ENCODE assay signal across 8 cellular contexts in genomic region chr2:230942920-230943896, GRCh38. TPM values are rescaled to one million over a fixed set of nuclear protein-coding genes. Genes with fewer than 3 reads are reported as not detected.
A peak's percentile ranks its signal among the peaks of the same experiment; 100 is the strongest.
DNase-seq lines count a peak whose midpoint lies in the region; ATAC-seq and TF ChIP-seq lines count a peak whose summit lies in the region.

No MANE protein-coding gene starts in this region.

- no peak for TF ChIP-seq CTCF in mucosa of descending colon (IDR thresholded peaks at IDR 0.05)

- ATAC-seq in HG03095 (IDR thresholded peaks at IDR 0.05; ENCODE audit: unreplicated experiment) = peak; percentile 60
- ATAC-seq in mucosa of descending colon = peak; percentile 65

- TF ChIP-seq POLR2A in GM19099 (IDR thresholded peaks at IDR 0.05; ENCODE audit: extremely low read depth, insufficient read length, low read depth) = peak; percentile 75

- intact Hi-C loops in mucosa of descending colon (cut with DNase I, micrococcal nuclease) = no loop called here

- peak; percentile 87 to 93 for DNase-seq in AML-193 (lab: John Stamatoyannopoulos, UW)
- peak; percentile 41 for DNase-seq in activated T-cell treated with anti-CD3 and anti-CD28 coated beads for 24 hours (ENCODE audit: low read depth)
- DNase-seq in mucosa of descending colon = peak in 2 of 3 donors; percentile 22 to 50
- no peak for DNase-seq in GOT3 (lab: John Stamatoyannopoulos, UW)
- no peak for DNase-seq in HuH-7.5 (ENCODE audit: low spot score)
- DNase-seq in COR-L47 (lab: John Stamatoyannopoulos, UW) = no peak

- H3K9me3 ChIP-seq in mucosa of descending colon = no peaks in the 10 kb centered on the region

- no peaks in the 10 kb centered on the region for H3K36me3 ChIP-seq in mucosa of descending colon (ENCODE audit: low read depth)

- H3K4me1 ChIP-seq in mucosa of descending colon (ENCODE audit: low read depth) = no peaks in the 10 kb centered on the region

- H3K4me3 ChIP-seq in mucosa of descending colon = no peak overlapping the region

RNA-seq across cellular contexts. Expression of gene GPR55, which starts 18.2 kb away (rescaled TPM):
- total RNA-seq in mucosa of descending colon = 1 to 10 TPM in 2 of 3 donors, under 1 TPM in 1; 0.99 to 1.1 (median 1.1) TPM

RNA-seq across cellular contexts. Expression of gene SPATA3, which starts 52.7 kb away (rescaled TPM):
- not detected for total RNA-seq in mucosa of descending colon

Comparison
In these comparisons a context has a peak if more than half of its experiments do, and no peak if none do; other contexts are left out.
1. DNase-seq: peak in AML-193 (2 of 2), activated T-cell treated with anti-CD3 and anti-CD28 coated beads for 24 hours (single experiment) and mucosa of descending colon (2 of 3); none in GOT3 (single experiment), HuH-7.5 (single experiment) and COR-L47 (single experiment).